In genomic region chr3:124329723-124330122, GRCh38 we compare ENCODE assay signal across 30 cellular contexts.
"Had no signal": no experiment of that assay in that cellular context is flagged by ENCODE, and none has a peak within 500 bp of the region (broad histone marks: within the 10 kb centered on the region; RNA-seq: fewer than 3 reads in every experiment).

No MANE protein-coding gene starts in this region.

- H3K4me3 Mint-ChIP-seq: naive thymus-derived CD4-positive, alpha-beta T cell; natural killer cell; nephron; neural progenitor cell; stimulated activated naive B cell treated with anti-CD40 and anti-IgM and Interleukin-4, amounts not matched to agents 10 μg/mL and 1 μg/mL and 100 μg/mL, for 72 hours; stimulated activated naive CD8-positive, alpha-beta T cell treated with anti-CD3 and anti-CD28 coated beads, Interleukin-15, Interleukin-2, amounts not matched to agents 100 ng/mL and 50 ng/mL, for 24 hours had no signal

- H3K36me3 Mint-ChIP-seq: naive thymus-derived CD4-positive, alpha-beta T cell; natural killer cell; stimulated activated naive B cell treated with anti-CD40 and anti-IgM and Interleukin-4, amounts not matched to agents 10 μg/mL and 1 μg/mL and 100 μg/mL, for 72 hours had no signal

- H3K9me3 Mint-ChIP-seq: natural killer cell; nephron; neural progenitor cell; stimulated activated naive CD8-positive, alpha-beta T cell treated with anti-CD3 and anti-CD28 coated beads, Interleukin-15, Interleukin-2, amounts not matched to agents 100 ng/mL and 50 ng/mL, for 24 hours had no signal

- H3K36me3 ChIP-seq: neural progenitor cell, neutrophil, ovary, right lobe of liver, sigmoid colon, vagina had no signal

- H3K4me1 Mint-ChIP-seq: naive thymus-derived CD4-positive, alpha-beta T cell; natural killer cell; neural progenitor cell; stimulated activated naive B cell treated with anti-CD40 and anti-IgM and Interleukin-4, amounts not matched to agents 10 μg/mL and 1 μg/mL and 100 μg/mL, for 72 hours had no signal

- H3K4me3 ChIP-seq: neural progenitor cell, ovary, psoas muscle, right lobe of liver, sigmoid colon, stomach, thoracic aorta, thyroid gland, tibial nerve, upper lobe of left lung, vagina had no signal

- H3K4me1 ChIP-seq: neural progenitor cell, parathyroid adenoma, psoas muscle, right lobe of liver, sigmoid colon, stomach, thyroid gland, tibial nerve, upper lobe of left lung, vagina had no signal

- DNase-seq: naive thymus-derived CD4-positive, alpha-beta T cell; natural killer cell; nucleus accumbens; ovary; posterior cingulate gyrus; psoas muscle; right cardiac atrium; right lobe of liver; sigmoid colon; small intestine; stimulated activated CD4-positive, alpha-beta T cell treated with anti-CD3 and anti-CD28 coated beads, Interleukin-1b, Interleukin-23, amount 100 ng/mL, for 48 hours; stimulated activated CD4-positive, alpha-beta T cell treated with anti-CD3 and anti-CD28 coated beads, Interleukin-4, amount 100 ng/mL, for 1 hour; stimulated activated CD4-positive, alpha-beta T cell treated with anti-CD3 and anti-CD28 coated beads, Interleukin-4, amount 100 ng/mL, for 4 hours; stimulated activated CD8-positive, alpha-beta memory T cell treated with anti-CD3 and anti-CD28 coated beads, Interleukin-4, amount 100 ng/mL, for 48 hours; stimulated activated naive B cell treated with anti-CD40 and anti-IgM and Interleukin-4, amounts not matched to agents 10 μg/mL and 1 μg/mL and 100 μg/mL, for 72 hours; stimulated activated naive CD4-positive, alpha-beta T cell treated with Interleukin-2 at 50 U/mL for 16 hours; stomach; thyroid gland; trophoblast cell; upper lobe of left lung had no signal

- H3K9ac ChIP-seq: neural progenitor cell, parathyroid adenoma had no signal

- H2AFZ ChIP-seq: neural progenitor cell, parathyroid adenoma had no signal

- FAIRE-seq: small intestine, urothelium cell line had no signal

- H3K27ac ChIP-seq: neural progenitor cell, neutrophil, ovary, parathyroid adenoma, psoas muscle, right lobe of liver, sigmoid colon, stomach, thyroid gland, tibial nerve, upper lobe of left lung, vagina had no signal

- H3K9me3 ChIP-seq: neutrophil, ovary, psoas muscle, right lobe of liver, sigmoid colon, stomach, thoracic aorta, thyroid gland, tibial nerve, upper lobe of left lung, vagina had no signal

- ATAC-seq: naive thymus-derived CD4-positive, alpha-beta T cell; natural killer cell; psoas muscle; right cardiac atrium; stimulated activated naive B cell treated with anti-CD40 and anti-IgM and Interleukin-4, amounts not matched to agents 10 μg/mL and 1 μg/mL and 100 μg/mL, for 72 hours had no signal

- H3K79me2 ChIP-seq: parathyroid adenoma had no signal

- H3K4me2 ChIP-seq: neural progenitor cell had no signal

- H3K27ac Mint-ChIP-seq: naive thymus-derived CD4-positive, alpha-beta T cell; natural killer cell; neural progenitor cell; progenitor cell of endocrine pancreas; stimulated activated naive B cell treated with anti-CD40 and anti-IgM and Interleukin-4, amounts not matched to agents 10 μg/mL and 1 μg/mL and 100 μg/mL, for 72 hours; stimulated activated naive CD8-positive, alpha-beta T cell treated with anti-CD3 and anti-CD28 coated beads, Interleukin-15, Interleukin-2, amounts not matched to agents 100 ng/mL and 50 ng/mL, for 24 hours had no signal

- H3K27me3 ChIP-seq: neural progenitor cell, neutrophil, ovary, right lobe of liver, sigmoid colon, stomach, thyroid gland, tibial nerve, upper lobe of left lung, vagina had no signal
